In the genomic region with DNA sequence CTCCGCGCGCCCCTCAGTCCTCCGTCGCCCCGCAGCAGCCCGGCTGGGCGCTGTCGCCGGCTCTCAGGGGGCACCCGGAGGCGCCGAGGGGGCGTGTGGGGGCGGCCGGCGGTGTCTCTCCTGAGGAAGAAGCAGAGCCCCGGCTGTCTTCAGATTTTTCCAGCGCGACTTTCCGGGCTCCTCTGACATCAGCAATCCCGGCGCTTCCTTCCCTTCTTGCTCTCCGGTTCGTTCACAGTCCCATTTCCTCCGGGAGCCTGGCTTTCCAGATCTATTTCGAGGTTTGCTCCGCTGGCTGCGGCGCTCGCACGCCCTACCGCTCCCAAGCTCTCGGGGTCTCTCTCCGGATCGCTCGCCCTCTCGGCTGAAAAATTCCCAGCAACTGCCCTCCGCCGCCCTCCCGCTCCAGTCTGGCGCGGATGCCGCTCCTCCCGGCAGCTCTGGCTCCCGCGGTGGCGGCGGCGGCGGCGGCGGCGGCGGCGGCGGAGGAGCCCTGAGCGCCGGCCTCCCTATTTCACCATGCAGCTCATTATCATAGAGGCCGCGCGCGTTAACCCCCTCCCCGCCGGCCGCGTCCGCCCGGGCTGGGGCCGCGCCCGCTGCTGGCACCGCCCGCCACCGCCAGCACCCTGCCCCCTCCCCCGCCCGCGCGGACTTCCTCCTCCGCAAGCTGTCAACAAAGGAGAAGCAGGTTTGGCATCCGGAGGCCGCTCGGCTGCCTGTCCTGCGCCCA, we compare ENCODE assay signal across 8 cellular contexts. TPM values are rescaled to one million over a fixed set of nuclear protein-coding genes. Genes with fewer than 3 reads are reported as not detected.
A peak's percentile ranks its signal among the peaks of the same experiment; 100 is the strongest.
DNase-seq lines count a peak whose midpoint lies in the region; ATAC-seq lines count a peak whose summit lies in the region.

Gene PLXNA2 (minus strand): TSS at position 534 of the 733 bp plus-strand sequence. CDS start 26,462 bp downstream, outside the sequence.

- no peaks in the 10 kb centered on the region for H3K36me3 Mint-ChIP-seq in activated CD4-positive, alpha-beta T cell treated with anti-CD3 and anti-CD28 coated beads, Interleukin-2, amount 10 ng/mL, durations not matched to agents 7 days and 5 days (ENCODE audit: low read depth)

- H3K4me3 Mint-ChIP-seq in activated CD4-positive, alpha-beta T cell treated with anti-CD3 and anti-CD28 coated beads, Interleukin-2, amount 10 ng/mL, durations not matched to agents 7 days and 5 days, result peak within 1 kb of the TSS; percentile 71

- no peaks in the 10 kb centered on the region for H3K9me3 Mint-ChIP-seq in activated CD4-positive, alpha-beta T cell treated with anti-CD3 and anti-CD28 coated beads, Interleukin-2, amount 10 ng/mL, durations not matched to agents 7 days and 5 days

- CTCF ChIA-PET in activated CD4-positive, alpha-beta T cell treated with anti-CD3 and anti-CD28 coated beads, Interleukin-2, amount 10 ng/mL, durations not matched to agents 7 days and 5 days (lab: Charles Lee), result interaction anchor here (0.9 to 3.1 kb wide), 10 partner anchors 16 to 221 kb away, joined by 3 to 28 read pairs (median 4); no protein-coding TSS in a partner anchor

- H3K27ac Mint-ChIP-seq in activated CD4-positive, alpha-beta T cell treated with anti-CD3 and anti-CD28 coated beads, Interleukin-2, amount 10 ng/mL, durations not matched to agents 7 days and 5 days, result peak within 1 kb of the TSS; percentile 57

- peaks cover 14% of the 10 kb centered on the region for H3K4me1 Mint-ChIP-seq in activated CD4-positive, alpha-beta T cell treated with anti-CD3 and anti-CD28 coated beads, Interleukin-2, amount 10 ng/mL, durations not matched to agents 7 days and 5 days

- H3K27me3 Mint-ChIP-seq in activated CD4-positive, alpha-beta T cell treated with anti-CD3 and anti-CD28 coated beads, Interleukin-2, amount 10 ng/mL, durations not matched to agents 7 days and 5 days, result peaks cover 54% of the 10 kb centered on the region

- peak; percentile 34 for ATAC-seq in HG02852 (IDR thresholded peaks at IDR 0.05; ENCODE audit: unreplicated experiment)
- no peak for ATAC-seq in GM21786 (IDR thresholded peaks at IDR 0.05; ENCODE audit: unreplicated experiment)

- DNase-seq in D341Med (ENCODE audit: low spot score) (peak; percentile 80), NCI-H460 (ENCODE audit: extremely low read depth, low read depth) (peak; percentile 87), dedifferentiated amniotic fluid mesenchymal stem cell (ENCODE audit: extremely low spot score) (peak; percentile 53), left kidney (ENCODE audit: low read depth, low spot score) (peak; percentile 90)
- peak; percentile 68 for DNase-seq in activated CD4-positive, alpha-beta T cell treated with anti-CD3 and anti-CD28 coated beads, Interleukin-2, amount 10 ng/mL, durations not matched to agents 7 days and 5 days
- peak; percentile 28 to 33 for DNase-seq in stimulated activated CD4-positive, alpha-beta T cell treated with anti-CD3 and anti-CD28 coated beads, Interleukin-2, amount 100 ng/mL, for 48 hours

- POLR2A ChIA-PET in activated CD4-positive, alpha-beta T cell treated with anti-CD3 and anti-CD28 coated beads, Interleukin-2, amount 10 ng/mL, durations not matched to agents 7 days and 5 days (lab: Charles Lee), result no interaction called here

RNA-seq across cellular contexts. Expression of gene PLXNA2, which starts in this region (rescaled TPM):
- 5.4 and 6.5 TPM in 2 replicates for total RNA-seq in NCI-H460 (2014; rRNA removed; shearing (Covaris generic))
- 5.2 and 9.6 TPM in 2 replicates for polyA plus RNA-seq in NCI-H460 (2014; cell fraction: nucleus; rRNA removed)
- total RNA-seq in activated CD4-positive, alpha-beta T cell treated with anti-CD3 and anti-CD28 coated beads, Interleukin-2, amount 10 ng/mL, durations not matched to agents 7 days and 5 days, result 1 to 10 TPM; 1.1 to 1.2 TPM

Comparison
In these comparisons a context has a peak if more than half of its experiments do, and no peak if none do; other contexts are left out.
1. DNase-seq: peak in every context shown above with its lines; median percentile 90 in left kidney; 87 in NCI-H460; 80 in D341Med; 68 in activated CD4-positive, alpha-beta T cell treated with anti-CD3 and anti-CD28 coated beads, Interleukin-2, amount 10 ng/mL, durations not matched to agents 7 days and 5 days; 53 in dedifferentiated amniotic fluid mesenchymal stem cell; 30 in stimulated activated CD4-positive, alpha-beta T cell treated with anti-CD3 and anti-CD28 coated beads, Interleukin-2, amount 100 ng/mL, for 48 hours.